ENCODE assay signal across 26 cellular contexts in the genomic region with DNA sequence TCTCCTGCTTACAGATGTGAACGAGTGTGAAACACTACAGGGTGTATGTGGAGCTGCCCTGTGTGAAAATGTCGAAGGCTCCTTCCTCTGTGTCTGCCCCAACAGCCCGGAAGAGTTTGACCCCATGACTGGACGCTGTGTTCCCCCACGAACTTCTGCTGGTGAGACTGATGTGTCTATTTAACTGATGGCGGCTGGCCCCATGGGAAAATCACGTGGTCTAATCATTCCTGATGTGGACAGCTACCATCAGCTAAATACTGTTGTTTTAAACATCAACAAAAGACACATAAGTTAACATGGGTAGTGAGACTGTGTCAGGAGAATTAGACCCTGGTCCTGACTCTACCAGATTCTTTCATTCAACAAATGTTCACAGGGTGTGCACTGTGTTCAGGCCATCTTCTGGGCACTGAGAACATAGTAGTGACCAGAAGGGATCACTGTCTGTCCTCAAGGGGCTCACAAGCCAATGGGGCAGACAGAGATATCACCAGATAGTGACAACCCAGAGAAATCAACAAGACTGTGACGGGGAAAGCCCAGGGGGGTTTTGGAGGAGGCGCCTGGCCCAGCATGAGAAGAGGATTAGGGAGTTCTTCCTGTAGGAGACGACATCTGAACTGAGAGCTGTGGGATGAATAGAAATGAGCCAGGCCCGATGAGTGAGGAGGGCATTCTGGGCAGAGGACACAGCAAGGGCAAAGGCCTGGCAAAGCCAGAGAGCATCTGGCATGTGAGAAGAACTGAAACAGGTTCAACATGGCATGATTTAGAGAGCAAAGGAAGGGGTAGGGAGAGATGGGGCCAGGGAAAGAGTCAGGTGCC. TPM values are rescaled to one million over a fixed set of nuclear protein-coding genes. Genes with fewer than 3 reads are reported as not detected.
DNase-seq lines count a peak whose midpoint lies in the region; ATAC-seq lines count a peak whose summit lies in the region.
"Had no signal": no experiment of that assay in that cellular context is flagged by ENCODE, and none has a peak within 500 bp of the region (broad histone marks: within the 10 kb centered on the region; RNA-seq: fewer than 3 reads in every experiment).

No MANE protein-coding gene starts in this region.

- H3K4me1 Mint-ChIP-seq in activated T-helper 17 cell treated with anti-CD3 and anti-CD28 coated beads, Interleukin-2, amount 50 U/mL, for 72 hours = peaks cover 26% of the 10 kb centered on the region
- peaks cover 32% of the 10 kb centered on the region for H3K4me1 Mint-ChIP-seq in stimulated activated effector memory CD8-positive, alpha-beta T cell treated with anti-CD3 and anti-CD28 coated beads, Interleukin-12 subunit alpha, Interleukin-12 subunit beta, amount 100 ng/mL, for 72 hours

- no peaks in the 10 kb centered on the region for H3K9me3 Mint-ChIP-seq in activated T-helper 17 cell treated with anti-CD3 and anti-CD28 coated beads, Interleukin-2, amount 50 U/mL, for 72 hours
- H3K9me3 Mint-ChIP-seq in stimulated activated effector memory CD8-positive, alpha-beta T cell treated with anti-CD3 and anti-CD28 coated beads, Interleukin-12 subunit alpha, Interleukin-12 subunit beta, amount 100 ng/mL, for 72 hours = no peaks in the 10 kb centered on the region
- H3K9me3 Mint-ChIP-seq: CD8-positive, alpha-beta memory T cell; effector memory CD8-positive, alpha-beta T cell; natural killer cell had no signal

- no peaks in the 10 kb centered on the region for H3K27me3 Mint-ChIP-seq in activated T-helper 17 cell treated with anti-CD3 and anti-CD28 coated beads, Interleukin-2, amount 50 U/mL, for 72 hours
- H3K27me3 Mint-ChIP-seq: CD8-positive, alpha-beta memory T cell; effector memory CD8-positive, alpha-beta T cell had no signal

- H3K4me3 Mint-ChIP-seq in activated T-helper 17 cell treated with anti-CD3 and anti-CD28 coated beads, Interleukin-2, amount 50 U/mL, for 72 hours = no peak overlapping the region
- H3K4me3 Mint-ChIP-seq in stimulated activated effector memory CD8-positive, alpha-beta T cell treated with anti-CD3 and anti-CD28 coated beads, Interleukin-12 subunit alpha, Interleukin-12 subunit beta, amount 100 ng/mL, for 72 hours = no peak overlapping the region
- H3K4me3 Mint-ChIP-seq: effector memory CD8-positive, alpha-beta T cell; natural killer cell had no signal

- peaks cover 100% of the 10 kb centered on the region for H3K36me3 Mint-ChIP-seq in activated T-helper 17 cell treated with anti-CD3 and anti-CD28 coated beads, Interleukin-2, amount 50 U/mL, for 72 hours (ENCODE audit: low read depth)
- H3K36me3 Mint-ChIP-seq in stimulated activated effector memory CD8-positive, alpha-beta T cell treated with anti-CD3 and anti-CD28 coated beads, Interleukin-12 subunit alpha, Interleukin-12 subunit beta, amount 100 ng/mL, for 72 hours = peaks cover 100% of the 10 kb centered on the region

- intact Hi-C loops in Right ventricle myocardium inferior (cut with DNase I) = no loop called here
- intact Hi-C loops in cardiac septum (cut with DNase I) = no loop called here
- intact Hi-C loops in Right ventricle myocardium superior (cut with DNase I) = no loop called here

- H3K27ac Mint-ChIP-seq in activated T-helper 17 cell treated with anti-CD3 and anti-CD28 coated beads, Interleukin-2, amount 50 U/mL, for 72 hours = peak overlapping the region; percentile 89
- H3K27ac Mint-ChIP-seq in stimulated activated effector memory CD8-positive, alpha-beta T cell treated with anti-CD3 and anti-CD28 coated beads, Interleukin-12 subunit alpha, Interleukin-12 subunit beta, amount 100 ng/mL, for 72 hours = peak overlapping the region; percentile 91
- H3K27ac Mint-ChIP-seq: natural killer cell had no signal

- peak; percentile 39 for DNase-seq in Right ventricle myocardium inferior (ENCODE audit: missing footprints)
- DNase-seq in cardiac septum (ENCODE audit: low spot score) = no peak
- no peak for DNase-seq in Right ventricle myocardium superior
- DNase-seq in stimulated activated effector memory CD8-positive, alpha-beta T cell treated with anti-CD3 and anti-CD28 coated beads, Interleukin-12 subunit alpha, Interleukin-12 subunit beta, amount 100 ng/mL, for 72 hours (ENCODE audit: low spot score in 2 of 2) = no peak
- DNase-seq in stimulated activated CD4-positive, alpha-beta T cell treated with anti-CD3 and anti-CD28 coated beads, Interleukin-12 subunit alpha, Interleukin-12 subunit beta, amount 100 ng/mL, for 4 hours = no peak
- DNase-seq: activated CD4-positive, alpha-beta T cell treated with anti-CD3 and anti-CD28 coated beads, Interleukin-2, amount 50 U/mL, for 48 hours; brain microvascular endothelial cell; colonic mucosa; DMS53; effector memory CD8-positive, alpha-beta T cell; foreskin melanocyte; midbrain; natural killer cell; NCI-H2029; NCI-H226; NCI-H748 treated with DMSO at 0.1 percent for 48 hours; retina; stimulated activated CD4-positive, alpha-beta T cell treated with anti-CD3 and anti-CD28 coated beads, Interleukin-15, amount 100 ng/mL, for 24 hours; T-helper 9 cell; upper lobe of right lung; WERI-Rb-1 had no signal

- ATAC-seq in Right ventricle myocardium inferior (peak; percentile 66), Right ventricle myocardium superior (ENCODE audit: poor library complexity) (peak; percentile 67), GM21447 (IDR thresholded peaks at IDR 0.05; ENCODE audit: unreplicated experiment) (no peak), GM19467 (IDR thresholded peaks at IDR 0.05; ENCODE audit: unreplicated experiment) (no peak)
- no peak for ATAC-seq in activated T-helper 17 cell treated with anti-CD3 and anti-CD28 coated beads, Interleukin-2, amount 50 U/mL, for 72 hours (replicated peaks)
- no peak for ATAC-seq in stimulated activated effector memory CD8-positive, alpha-beta T cell treated with anti-CD3 and anti-CD28 coated beads, Interleukin-12 subunit alpha, Interleukin-12 subunit beta, amount 100 ng/mL, for 72 hours
- ATAC-seq: effector memory CD8-positive, alpha-beta T cell; left lung; natural killer cell; upper lobe of right lung had no signal

RNA-seq across cellular contexts. Expression of a gene that starts 18.4 kb away (rescaled TPM):
- total RNA-seq in Right ventricle myocardium inferior = 324 TPM
- 216 TPM for total RNA-seq in cardiac septum
- total RNA-seq in activated T-helper 17 cell treated with anti-CD3 and anti-CD28 coated beads, Interleukin-2, amount 50 U/mL, for 72 hours = 100 to 1,000 TPM; 117 to 331 TPM
- 296 TPM for total RNA-seq in Right ventricle myocardium superior

RNA-seq across cellular contexts. Expression of a gene that starts 42.9 kb away (rescaled TPM):
- total RNA-seq in Right ventricle myocardium inferior (20.6 TPM), cardiac septum (28.6 TPM), Right ventricle myocardium superior (15.7 TPM)
- 100 to 1,000 TPM; 113 to 126 TPM for total RNA-seq in activated T-helper 17 cell treated with anti-CD3 and anti-CD28 coated beads, Interleukin-2, amount 50 U/mL, for 72 hours

Comparison
In these comparisons a context has a peak if more than half of its experiments do, and no peak if none do; other contexts are left out.
1. ATAC-seq: peak in Right ventricle myocardium inferior (single experiment) and Right ventricle myocardium superior (single experiment); none in activated T-helper 17 cell treated with anti-CD3 and anti-CD28 coated beads, Interleukin-2, amount 50 U/mL, for 72 hours (single experiment), stimulated activated effector memory CD8-positive, alpha-beta T cell treated with anti-CD3 and anti-CD28 coated beads, Interleukin-12 subunit alpha, Interleukin-12 subunit beta, amount 100 ng/mL, for 72 hours (single experiment), GM21447 (single experiment) and GM19467 (single experiment).